ENCODE assay signal across 8 cellular contexts in the genomic region with DNA sequence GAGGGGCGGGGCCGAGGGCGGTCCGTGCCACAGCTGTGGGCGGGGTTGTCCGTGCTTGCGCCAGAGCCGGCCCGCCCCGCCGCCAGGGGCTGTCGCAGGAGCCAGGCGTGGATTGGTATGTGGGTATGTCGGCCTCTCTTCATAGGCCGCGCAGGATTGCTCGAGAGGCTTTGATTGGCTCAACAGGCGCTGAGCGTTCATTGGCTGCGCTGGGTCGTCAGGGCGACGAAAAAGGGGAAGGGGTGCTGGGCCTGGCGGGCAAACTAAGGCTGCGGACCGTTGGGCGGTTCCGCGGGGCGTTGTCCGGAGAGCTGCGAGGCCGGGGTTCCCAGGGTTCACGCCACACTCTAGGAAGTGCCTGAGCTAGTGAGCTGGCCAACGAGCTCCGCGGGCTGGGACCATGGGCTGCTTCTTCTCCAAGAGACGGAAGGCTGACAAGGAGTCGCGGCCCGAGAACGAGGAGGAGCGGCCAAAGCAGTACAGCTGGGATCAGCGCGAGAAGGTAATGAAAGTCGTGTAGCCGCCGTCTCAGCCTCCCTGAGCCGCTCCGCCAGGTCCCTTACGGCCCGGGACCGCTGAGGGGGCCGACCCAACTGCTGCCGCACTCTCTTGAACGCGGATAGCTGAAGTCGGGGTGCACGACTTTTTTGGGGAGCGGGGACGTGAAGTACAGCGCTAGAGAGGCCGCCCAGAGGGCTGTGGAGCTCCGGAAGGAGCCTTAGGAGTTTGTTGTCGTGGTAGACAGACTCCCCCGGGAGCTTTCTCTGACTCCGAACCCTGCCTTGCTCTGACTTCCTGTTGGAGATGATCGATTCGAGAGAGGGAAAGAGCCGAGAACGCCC. TPM values are rescaled to one million over a fixed set of nuclear protein-coding genes. Genes with fewer than 3 reads are reported as not detected.
A peak's percentile ranks its signal among the peaks of the same experiment; 100 is the strongest.
DNase-seq lines count a peak whose midpoint lies in the region; ATAC-seq and TF ChIP-seq lines count a peak whose summit lies in the region.

RP2 (plus strand) TSS at position 343 of the 842 bp plus-strand sequence; CDS start at position 401, 58 bp downstream.

- peaks cover 4% of the 10 kb centered on the region for H4K20me1 ChIP-seq in osteoblast (ENCODE audit: insufficient read depth, low read length)

- peaks cover 2% of the 10 kb centered on the region for H3K4me1 Mint-ChIP-seq in activated naive CD8-positive, alpha-beta T cell treated with anti-CD3 and anti-CD28 coated beads, Interleukin-2, amount 10 ng/mL, durations not matched to agents 7 days and 5 days

- H3K27ac ChIP-seq in osteoblast (ENCODE audit: low read depth, low read length), result peak within 1 kb of the TSS; percentile 91
- H3K27ac ChIP-seq in testis, result peak within 1 kb of the TSS; percentile 80 to 90

- H3K4me1 ChIP-seq in osteoblast (ENCODE audit: insufficient read depth, low read length) (peaks cover 19% of the 10 kb centered on the region), testis (no peaks in the 10 kb centered on the region)

- peak within 1 kb of the TSS; percentile 66 for H3K4me2 ChIP-seq in osteoblast (ENCODE audit: insufficient read depth, low read length)

- H3K27ac Mint-ChIP-seq in activated naive CD8-positive, alpha-beta T cell treated with anti-CD3 and anti-CD28 coated beads, Interleukin-2, amount 10 ng/mL, durations not matched to agents 7 days and 5 days, result peak within 1 kb of the TSS; percentile 91

- H3K9me3 Mint-ChIP-seq in activated naive CD8-positive, alpha-beta T cell treated with anti-CD3 and anti-CD28 coated beads, Interleukin-2, amount 10 ng/mL, durations not matched to agents 7 days and 5 days, result no peaks in the 10 kb centered on the region

- 1% methylated on average over 39 of the region's 71 CpGs; no CpG with 5 or more reads in 1 of the 2 donors for whole genome bisulfite sequencing in testis, 2 donors

- POLR2A ChIA-PET in activated naive CD8-positive, alpha-beta T cell treated with anti-CD3 and anti-CD28 coated beads, Interleukin-2, amount 10 ng/mL, durations not matched to agents 7 days and 5 days (lab: Charles Lee), result interaction anchor here (0.6 kb wide), 1 partner anchor 853 kb away, joined by 3 read pairs; no protein-coding TSS in a partner anchor

- no peaks in the 10 kb centered on the region for H3K9me3 ChIP-seq in osteoblast (ENCODE audit: low read depth, low read length)
- no peaks in the 10 kb centered on the region for H3K9me3 ChIP-seq in testis

- TF ChIP-seq CTCF in GM10266 (IDR thresholded peaks at IDR 0.05; ENCODE audit: control insufficient read depth, insufficient read depth, low read depth, missing control alignments), result no peak
- TF ChIP-seq CTCF in osteoblast (IDR thresholded peaks at IDR 0.05; ENCODE audit: extremely low read depth, low read depth, low read length), result no peak
- TF ChIP-seq CTCF in testis (IDR thresholded peaks at IDR 0.05), result peak in 2 of 3 experiments; percentile 44 to 49

- peak within 1 kb of the TSS; percentile 76 for H2AFZ ChIP-seq in osteoblast (ENCODE audit: low read length)

- TF ChIP-seq POLR2A in testis (IDR thresholded peaks at IDR 0.05), result peak; percentile 51

- peak; percentile 97 for ATAC-seq in HG02623 (IDR thresholded peaks at IDR 0.05; ENCODE audit: unreplicated experiment)
- ATAC-seq in activated naive CD8-positive, alpha-beta T cell treated with anti-CD3 and anti-CD28 coated beads, Interleukin-2, amount 10 ng/mL, durations not matched to agents 7 days and 5 days (ENCODE audit: low read depth), result peak; percentile 99

- peaks cover 25% of the 10 kb centered on the region for H3K79me2 ChIP-seq in osteoblast (ENCODE audit: insufficient read depth, low read length)

- no peaks in the 10 kb centered on the region for H3K36me3 ChIP-seq in osteoblast (ENCODE audit: insufficient read depth, low read length)
- H3K36me3 ChIP-seq in testis (ENCODE audit: low read depth, missing control alignments), result no peaks in the 10 kb centered on the region

- peak within 1 kb of the TSS; percentile 89 for H3K4me3 Mint-ChIP-seq in activated naive CD8-positive, alpha-beta T cell treated with anti-CD3 and anti-CD28 coated beads, Interleukin-2, amount 10 ng/mL, durations not matched to agents 7 days and 5 days

- intact Hi-C loops in head of caudate nucleus (cut with DNase I) (no loop called here), testis (cut with DNase I; ENCODE audit: low total_unique reads) (no loop called here)

- no peaks in the 10 kb centered on the region for H3K27me3 ChIP-seq in osteoblast (ENCODE audit: insufficient read depth, low read length)
- no peaks in the 10 kb centered on the region for H3K27me3 ChIP-seq in testis

- H3K27me3 Mint-ChIP-seq in activated naive CD8-positive, alpha-beta T cell treated with anti-CD3 and anti-CD28 coated beads, Interleukin-2, amount 10 ng/mL, durations not matched to agents 7 days and 5 days, result peaks cover 6% of the 10 kb centered on the region

- H3K36me3 Mint-ChIP-seq in activated naive CD8-positive, alpha-beta T cell treated with anti-CD3 and anti-CD28 coated beads, Interleukin-2, amount 10 ng/mL, durations not matched to agents 7 days and 5 days, result no peaks in the 10 kb centered on the region

- peak within 1 kb of the TSS; percentile 90 for H3K4me3 ChIP-seq in osteoblast (ENCODE audit: insufficient read depth, low read length)
- H3K4me3 ChIP-seq in testis, result peak within 1 kb of the TSS; percentile 71 to 81

- DNase-seq in GM10266 (ENCODE audit: extremely low spot score) (peak; percentile 80), NCI-H1092 treated with DMSO at 0.1 percent for 48 hours (lab: John Stamatoyannopoulos, UW) (peak; percentile 98), SKM-1 treated with dmso at 0.1 percent for 144 hours (lab: John Stamatoyannopoulos, UW; ENCODE audit: unreplicated experiment) (peak; percentile 91), head of caudate nucleus (peak; percentile 80 to 96 (median 91)), osteoblast (ENCODE audit: insufficient read length, low spot score, missing footprints) (peak; percentile 90), testis (peak; percentile 94)
- peak; percentile 88 for DNase-seq in activated naive CD8-positive, alpha-beta T cell treated with anti-CD3 and anti-CD28 coated beads, Interleukin-2, amount 10 ng/mL, durations not matched to agents 7 days and 5 days

RNA-seq across cellular contexts. Expression of gene RP2, which starts in this region (rescaled TPM):
- 10 to 100 TPM; 10.8 to 11.1 TPM for total RNA-seq in activated naive CD8-positive, alpha-beta T cell treated with anti-CD3 and anti-CD28 coated beads, Interleukin-2, amount 10 ng/mL, durations not matched to agents 7 days and 5 days
- 18.6 and 19.5 TPM in 2 replicates for total RNA-seq in osteoblast
- total RNA-seq in testis, result 1 to 10 TPM; 6.1 to 6.6 TPM
- 7.8 TPM for polyA plus RNA-seq in testis (ENCODE audit: insufficient read depth, low read depth, low replicate concordance)

Comparison
In these comparisons a context has a peak if more than half of its experiments do, and no peak if none do; other contexts are left out.
1. Peak in every context shown above with its lines: DNase-seq, ATAC-seq, H3K4me3 ChIP-seq and H3K27ac ChIP-seq.
2. CTCF ChIP-seq: peak in testis (2 of 3); none in GM10266 (single experiment) and osteoblast (single experiment).